16 cellular contexts compared by ENCODE assay signal in the genomic region with DNA sequence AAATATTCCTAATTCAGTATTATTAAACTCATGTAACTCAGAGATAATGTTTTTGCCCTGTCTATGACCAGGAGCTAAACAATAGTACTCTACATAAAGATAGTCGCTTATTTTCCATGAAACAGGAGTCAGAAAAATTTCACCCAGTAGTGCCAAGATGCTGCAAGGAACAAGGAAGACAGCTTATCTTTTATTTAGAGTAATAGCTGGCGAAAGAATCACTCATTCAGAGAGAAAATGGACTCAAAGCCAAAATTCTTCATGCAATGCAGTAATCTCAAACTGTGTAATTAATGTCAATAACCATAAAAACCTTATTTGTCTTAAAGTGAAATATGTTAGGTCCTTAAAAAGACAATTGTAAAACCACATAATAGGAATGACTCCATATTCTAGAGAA.
"Had no signal": no experiment of that assay in that cellular context is flagged by ENCODE, and none has a peak within 500 bp of the region (broad histone marks: within the 10 kb centered on the region; RNA-seq: fewer than 3 reads in every experiment).

No MANE protein-coding gene starts in this region.

- ATAC-seq: esophagus mucosa; foreskin keratinocyte; heart left ventricle; mucosa of descending colon; naive thymus-derived CD8-positive, alpha-beta T cell; psoas muscle; sciatic nerve had no signal

- H3K4me3 ChIP-seq: heart left ventricle, mucosa of descending colon, psoas muscle, upper lobe of left lung, uterus had no signal

- H3K36me3 ChIP-seq: heart left ventricle, neutrophil, upper lobe of left lung, uterus had no signal

- DNase-seq: effector memory CD4-positive, alpha-beta T cell; foreskin keratinocyte; heart left ventricle; hippocampal formation; kidney glomerular epithelial cell; mucosa of descending colon; naive thymus-derived CD8-positive, alpha-beta T cell; psoas muscle; retina; stimulated activated CD4-positive, alpha-beta T cell treated with anti-CD3 and anti-CD28 coated beads, Interleukin-12 subunit alpha, Interleukin-12 subunit beta, amount 100 ng/mL, for 4 hours; stimulated activated naive CD4-positive, alpha-beta T cell treated with Interleukin-2 at 50 U/mL for 16 hours; upper lobe of left lung; uterus had no signal

- H3K27ac ChIP-seq: foreskin keratinocyte, heart left ventricle, neutrophil, psoas muscle, upper lobe of left lung, uterus had no signal

- H3K27me3 ChIP-seq: foreskin keratinocyte, heart left ventricle, neutrophil, upper lobe of left lung, uterus had no signal

- H3K4me1 ChIP-seq: foreskin keratinocyte, heart left ventricle, psoas muscle, upper lobe of left lung, uterus had no signal

- H3K9me3 ChIP-seq: mucosa of descending colon, neutrophil, psoas muscle, upper lobe of left lung, uterus had no signal
